In the genomic region with DNA sequence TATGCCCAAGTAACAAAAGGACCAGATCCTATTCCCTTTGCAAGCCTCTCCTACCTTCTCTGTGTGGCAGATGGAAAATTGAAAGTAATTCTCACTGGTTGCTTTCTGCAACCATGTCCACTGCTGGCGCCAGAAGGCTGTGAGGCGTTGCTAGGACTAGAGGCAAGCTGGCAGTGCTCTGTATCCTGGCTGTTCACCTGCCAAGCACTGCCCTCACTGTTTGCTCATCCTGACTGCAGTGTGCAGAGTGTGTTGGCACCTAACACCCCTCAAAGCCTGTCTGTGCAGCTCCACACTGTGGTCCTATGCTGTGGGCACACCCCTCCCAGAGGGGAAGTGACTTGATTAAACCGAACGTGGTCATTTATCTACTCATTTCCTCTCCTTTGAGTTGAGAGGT, we compare ENCODE assay signal across 23 cellular contexts.
DNase-seq lines count a peak whose midpoint lies in the region; ATAC-seq and TF ChIP-seq lines count a peak whose summit lies in the region.
"Had no signal": no experiment of that assay in that cellular context is flagged by ENCODE, and none has a peak within 500 bp of the region (broad histone marks: within the 10 kb centered on the region; RNA-seq: fewer than 3 reads in every experiment).

No MANE protein-coding gene starts in this region.

- no peak overlapping the region for H3K4me3 ChIP-seq in MG63
- H3K4me3 ChIP-seq in upper lobe of right lung = no peak overlapping the region
- no peak overlapping the region for H3K4me3 ChIP-seq in ascending aorta
- H3K4me3 ChIP-seq: GM23338 had no signal

- no peak overlapping the region for H3K27ac ChIP-seq in foreskin keratinocyte
- H3K27ac ChIP-seq in upper lobe of right lung = no peak overlapping the region
- no peak overlapping the region for H3K27ac ChIP-seq in ascending aorta
- H3K27ac ChIP-seq: C4-2B, RWPE1 had no signal

- TF ChIP-seq CTCF in foreskin keratinocyte (conservative IDR thresholded peaks at IDR 0.05) (no peak), upper lobe of right lung (IDR thresholded peaks at IDR 0.05) (no peak), ascending aorta (IDR thresholded peaks at IDR 0.05) (no peak)

- H3K36me3 ChIP-seq in MG63 (no peaks in the 10 kb centered on the region), upper lobe of right lung (no peaks in the 10 kb centered on the region), ascending aorta (no peaks in the 10 kb centered on the region)

- ATAC-seq in foreskin keratinocyte (peak; percentile 20), upper lobe of right lung (peak; percentile 41), GM18858 (IDR thresholded peaks at IDR 0.05; ENCODE audit: unreplicated experiment) (no peak)
- ATAC-seq: CD8-positive, alpha-beta T cell; GM23338 had no signal

- DNase-seq in MG63 (peak; percentile 0), RPMI8226 (peak; percentile 32), foreskin keratinocyte (no peak), upper lobe of right lung (no peak), activated gamma-delta T cell treated with Interleukin-2 at 50 U/mL for 16 hours (no peak), ascending aorta (ENCODE audit: low spot score in 2 of 2) (no peak)
- DNase-seq: Caco-2; CD8-positive, alpha-beta T cell; DND-41; HCEC 1CT; IMR-90; KG1; NCI-H1048; NCI-H1436; NCI-H187 treated with DMSO at 0.1 percent for 48 hours; NCI-H2107; NCI-H446 treated with DMSO at 0.1 percent for 48 hours; SHP77 treated with DMSO at 0.1 percent for 48 hours; T-helper 1 cell had no signal

- no peaks in the 10 kb centered on the region for H3K27me3 ChIP-seq in MG63
- no peaks in the 10 kb centered on the region for H3K27me3 ChIP-seq in foreskin keratinocyte
- no peaks in the 10 kb centered on the region for H3K27me3 ChIP-seq in upper lobe of right lung
- no peaks in the 10 kb centered on the region for H3K27me3 ChIP-seq in ascending aorta

- intact Hi-C loops in upper lobe of right lung (cut with DNase I) (no loop called here), ascending aorta (cut with DNase I) (no loop called here)

- no peaks in the 10 kb centered on the region for H3K4me1 ChIP-seq in foreskin keratinocyte
- H3K4me1 ChIP-seq in upper lobe of right lung = no peaks in the 10 kb centered on the region
- no peaks in the 10 kb centered on the region for H3K4me1 ChIP-seq in ascending aorta
- H3K4me1 ChIP-seq: Caco-2 had no signal

- H3K9me3 ChIP-seq in MG63 (no peaks in the 10 kb centered on the region), upper lobe of right lung (no peaks in the 10 kb centered on the region), ascending aorta (no peaks in the 10 kb centered on the region)
- H3K9me3 ChIP-seq: Caco-2 had no signal

Comparison
In these comparisons a context has a peak if more than half of its experiments do, and no peak if none do; other contexts are left out.
1. DNase-seq: peak in MG63 (single experiment) and RPMI8226 (single experiment); none in foreskin keratinocyte (0 of 2), upper lobe of right lung (single experiment), activated gamma-delta T cell treated with Interleukin-2 at 50 U/mL for 16 hours (single experiment) and ascending aorta (0 of 2).